In the genomic region with DNA sequence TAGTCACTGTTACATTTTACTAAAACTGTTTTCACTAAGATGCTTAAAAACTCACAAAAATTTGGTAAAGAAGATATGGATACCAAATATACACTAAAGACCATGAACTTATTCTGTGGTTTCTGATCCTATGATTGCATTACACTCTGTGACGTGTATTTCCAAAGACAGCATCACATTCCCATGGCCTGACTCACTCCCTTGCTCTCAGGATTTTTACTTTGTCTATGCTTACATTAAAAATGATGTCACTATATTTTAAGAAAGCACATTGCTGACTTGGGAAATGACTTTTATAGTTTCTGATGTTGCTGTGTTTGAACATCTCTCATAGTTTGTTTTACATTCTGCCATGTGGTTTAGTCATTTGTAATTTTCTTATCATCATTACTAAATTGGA, we compare ENCODE assay signal across 21 cellular contexts.
A peak's percentile ranks its signal among the peaks of the same experiment; 100 is the strongest.
DNase-seq lines count a peak whose midpoint lies in the region; ATAC-seq, FAIRE-seq and TF ChIP-seq lines count a peak whose summit lies in the region.
"Had no signal": no experiment of that assay in that cellular context is flagged by ENCODE, and none has a peak within 500 bp of the region (broad histone marks: within the 10 kb centered on the region; RNA-seq: fewer than 3 reads in every experiment).

No MANE protein-coding gene starts in this region.

- H3K4me3 ChIP-seq in HepG2 (replicated peaks in 1 of 3; ENCODE audit: insufficient read depth in 1 of 3, low read depth in 2 of 3, low read length in 3 of 3), result no peak overlapping the region
- no peak overlapping the region for H3K4me3 ChIP-seq in right lobe of liver
- no peak overlapping the region for H3K4me3 ChIP-seq in brain microvascular endothelial cell (ENCODE audit: low read depth, low read length)
- H3K4me3 ChIP-seq in fibroblast of villous mesenchyme (ENCODE audit: low read depth, low read length), result no peak overlapping the region
- no peak overlapping the region for H3K4me3 ChIP-seq in lower leg skin (ENCODE audit: low read depth, poor library complexity, severe bottlenecking)
- H3K4me3 ChIP-seq: BLaER1 treated with 17β-estradiol and CSF1 and Interleukin-3, amounts not matched to agents 10 nM and 100 nM; vagina had no signal

- TF ChIP-seq RAD21 in HepG2 (CRISPR knock-in tag; IDR thresholded peaks at IDR 0.05), result no peak

- POLR2A ChIA-PET in HepG2 (lab: Yijun Ruan, JAX), result no interaction called here

- TF ChIP-seq POLR2A in HepG2 (IDR thresholded peaks at IDR 0.05; ENCODE audit: insufficient read depth in 1 of 2, low read depth in 2 of 2, low read length in 2 of 2), result no peak
- no peak for TF ChIP-seq POLR2A in right lobe of liver (IDR thresholded peaks at IDR 0.05)
- TF ChIP-seq POLR2A in lower leg skin (IDR thresholded peaks at IDR 0.05), result no peak

- CTCF ChIA-PET in HepG2 (lab: Yijun Ruan, JAX; ENCODE audit: low intra/inter-chr PET ratio, low total read pairs), result no interaction called here

- in situ Hi-C loops in HepG2 (cut with HindIII; ENCODE audit: extremely low pct_ligation_motif_present, low pct_unique_long_range_greater_than_20kb) (no loop called here), brain microvascular endothelial cell (cut with HindIII; ENCODE audit: low pct_ligation_motif_present, low sequenced_read_pairs) (no loop called here)

- DNase-seq in HepG2 (ENCODE audit: low spot score) (no peak), right lobe of liver (no peak), brain microvascular endothelial cell (peak; percentile 42), fibroblast of villous mesenchyme (ENCODE audit: low read depth) (peak; percentile 0), urothelium cell line (ENCODE audit: low spot score) (peak; percentile 0), lower leg skin (ENCODE audit: low spot score in 2 of 2) (no peak), NCI-H2081 (lab: John Stamatoyannopoulos, UW) (no peak)
- DNase-seq: activated CD4-positive, alpha-beta T cell treated with anti-CD3 and anti-CD28 coated beads, Interleukin-2, amount 10 ng/mL, durations not matched to agents 7 days and 5 days; effector memory CD8-positive, alpha-beta T cell; H9; NCI-H2029 treated with DMSO at 0.1 percent for 48 hours; NCI-H446 treated with DMSO at 0.1 percent for 48 hours; NK-92 treated with Interleukin-12 subunit alpha and Interleukin-12 subunit beta, amount 100 ng/mL, for 24 hours; stimulated activated CD4-positive, alpha-beta T cell treated with anti-CD3 and anti-CD28 coated beads, Interleukin-4, amount 100 ng/mL, for 4 hours; T-cell had no signal

- 0% methylated on average over 1 of the region's 1 CpG for WGBS in HepG2 (ENCODE audit: low lambda C conversion rate)
- WGBS in right lobe of liver (ENCODE audit: insufficient coverage, low coverage, low lambda C conversion rate, missing lambda C conversion rate), result 28% methylated on average over 1 of the region's 1 CpG
- 30 to 41% methylated on average over 1 of the region's 1 CpG for WGBS in lower leg skin, 2 donors

- no peaks in the 10 kb centered on the region for H3K79me2 ChIP-seq in HepG2 (ENCODE audit: insufficient read depth, low read length)

- H3K27ac ChIP-seq in HepG2 (ENCODE audit: extremely low read length, insufficient read depth, low read length) (no peak overlapping the region), right lobe of liver (no peak overlapping the region), brain microvascular endothelial cell (no peak overlapping the region)
- H3K27ac ChIP-seq: BLaER1 treated with 17β-estradiol and CSF1 and Interleukin-3, amounts not matched to agents 10 nM and 100 nM; vagina had no signal

- H4K20me1 ChIP-seq in HepG2 (ENCODE audit: insufficient read depth, low read length), result no peaks in the 10 kb centered on the region
- H4K20me1 ChIP-seq: BLaER1 treated with 17β-estradiol and CSF1 and Interleukin-3, amounts not matched to agents 10 nM and 100 nM had no signal

- H2AFZ ChIP-seq in HepG2 (ENCODE audit: low read length), result no peak overlapping the region

- TF ChIP-seq EP300 in HepG2 (IDR thresholded peaks at IDR 0.05; ENCODE audit: low read depth in 2 of 2, low read length in 2 of 2) (no peak), HepG2 (CRISPR knock-in tag; IDR thresholded peaks at IDR 0.05; ENCODE audit: borderline replicate concordance) (no peak)

- no peak overlapping the region for H3K9ac ChIP-seq in HepG2 (ENCODE audit: insufficient read depth, low read depth, low read length)
- H3K9ac ChIP-seq: BLaER1 treated with 17β-estradiol and CSF1 and Interleukin-3, amounts not matched to agents 10 nM and 100 nM had no signal

- H3K9me3 ChIP-seq in HepG2 (ENCODE audit: low read length), result no peaks in the 10 kb centered on the region
- H3K9me3 ChIP-seq in right lobe of liver, result no peaks in the 10 kb centered on the region
- H3K9me3 ChIP-seq: vagina had no signal

- intact Hi-C loops in HepG2 (cut with micrococcal nuclease; ENCODE audit: unreplicated experiment) (no loop called here), right lobe of liver (cut with DNase I) (no loop called here), lower leg skin (cut with DNase I; ENCODE audit: low total_unique reads) (no loop called here)

- no peaks in the 10 kb centered on the region for H3K36me3 ChIP-seq in HepG2 (replicated peaks in 1 of 2; ENCODE audit: control insufficient read depth in 1 of 2, insufficient read depth in 2 of 2, low read length in 2 of 2)
- H3K36me3 ChIP-seq in right lobe of liver, result no peaks in the 10 kb centered on the region
- no peaks in the 10 kb centered on the region for H3K36me3 ChIP-seq in brain microvascular endothelial cell (replicated peaks)
- H3K36me3 ChIP-seq: BLaER1 treated with 17β-estradiol and CSF1 and Interleukin-3, amounts not matched to agents 10 nM and 100 nM; vagina had no signal

- H3K27me3 ChIP-seq in HepG2 (ENCODE audit: control insufficient read depth in 1 of 2, insufficient read depth in 2 of 2, low read length in 2 of 2) (no peaks in the 10 kb centered on the region), right lobe of liver (no peaks in the 10 kb centered on the region), brain microvascular endothelial cell (replicated peaks) (no peaks in the 10 kb centered on the region)
- H3K27me3 ChIP-seq: vagina had no signal

- no peaks in the 10 kb centered on the region for H3K4me1 ChIP-seq in HepG2 (ENCODE audit: insufficient read depth, low read length)
- H3K4me1 ChIP-seq in right lobe of liver, result no peaks in the 10 kb centered on the region
- H3K4me1 ChIP-seq: BLaER1 treated with 17β-estradiol and CSF1 and Interleukin-3, amounts not matched to agents 10 nM and 100 nM; vagina had no signal

- no peak overlapping the region for H3K4me2 ChIP-seq in HepG2 (ENCODE audit: low read depth, low read length)
- H3K4me2 ChIP-seq: BLaER1 treated with 17β-estradiol and CSF1 and Interleukin-3, amounts not matched to agents 10 nM and 100 nM had no signal

- FAIRE-seq in HepG2 (lab: Jason Lieb, UNC), result no peak
- FAIRE-seq in urothelium cell line (lab: Jason Lieb, UNC), result no peak
- FAIRE-seq: A204.1, D721Med, frontal cortex had no signal

- no peak for ATAC-seq in HepG2
- ATAC-seq in right lobe of liver, result no peak
- no peak for ATAC-seq in GM21723 (IDR thresholded peaks at IDR 0.05; ENCODE audit: unreplicated experiment)
- ATAC-seq: effector memory CD8-positive, alpha-beta T cell; T-cell had no signal

- no TSS peak for BruUV-seq in HepG2 (replicated peaks; lab: Mats Ljungman, UMichigan)

- TF ChIP-seq CTCF in HepG2 (CRISPR knock-in tag; IDR thresholded peaks at IDR 0.05), result no peak
- TF ChIP-seq CTCF in right lobe of liver (IDR thresholded peaks at IDR 0.05), result no peak
- TF ChIP-seq CTCF in brain microvascular endothelial cell (IDR thresholded peaks at IDR 0.05; ENCODE audit: low read depth, low read length, missing control alignments), result no peak
- TF ChIP-seq CTCF in fibroblast of villous mesenchyme (IDR thresholded peaks at IDR 0.05; ENCODE audit: insufficient read depth, low read depth, low read length), result no peak
- no peak for TF ChIP-seq CTCF in lower leg skin (IDR thresholded peaks at IDR 0.05)

TF ChIP-seq in HepG2, 621 proteins besides CTCF, POLR2A, EP300 and RAD21:
- TF ChIP-seq JDP2 (CRISPR knock-in tag; IDR thresholded peaks at IDR 0.05; ENCODE audit: borderline replicate concordance) (no peak), ATF7 (IDR thresholded peaks at IDR 0.05) (0 out of 2 replicates have a peak, but pooled peaks have one; percentile 18), ATF7 (CRISPR knock-in tag; IDR thresholded peaks at IDR 0.05) (no peak)

Comparison
In these comparisons a context has a peak if more than half of its experiments do, and no peak if none do; other contexts are left out.
1. DNase-seq: peak in brain microvascular endothelial cell (single experiment), fibroblast of villous mesenchyme (single experiment) and urothelium cell line (single experiment); none in HepG2 (single experiment), right lobe of liver (0 of 3), lower leg skin (0 of 2) and NCI-H2081 (0 of 2).